In genomic region chr21:7930445-7930844, GRCh38 we compare ENCODE assay signal across 1 cellular context.
TF ChIP-seq lines count a peak whose summit lies in the region.
"Not testable (repeated sequence)": the region's sequence is repeated elsewhere in the genome, so short reads cannot be mapped to it uniquely, and the experiment has no call there.

No MANE protein-coding gene starts in this region.

TF ChIP-seq in HepG2, 621 proteins besides CTCF, POLR2A, EP300 and RAD21 (continued from another document):
- TF ChIP-seq NONO (IDR thresholded peaks at IDR 0.05) (0 out of 2 replicates have a peak, but pooled peaks have one; percentile 45), PHB2 (IDR thresholded peaks at IDR 0.05; ENCODE audit: partially characterized antibody) (peak; percentile 80), ZBTB40 (IDR thresholded peaks at IDR 0.05) (peak; percentile 2; the same call in 1 of the 2 replicates), CREB1 (IDR thresholded peaks at IDR 0.05) (peak; percentile 6; the same call in 1 of the 2 replicates), PLRG1 (conservative IDR thresholded peaks at IDR 0.05) (peak; percentile 86; the same call in 1 of the 2 replicates), FOXK2 (IDR thresholded peaks at IDR 0.05) (peak; percentile 34; the same call in 1 of the 2 replicates), SKI (IDR thresholded peaks at IDR 0.05; ENCODE audit: partially characterized antibody) (peak; percentile 8), FOXA1 (IDR thresholded peaks at IDR 0.05) (peak; percentile 37; the same call in 1 of the 2 replicates), ARNT (IDR thresholded peaks at IDR 0.05) (peak; percentile 46; the same call in 1 of the 2 replicates), NBN (conservative IDR thresholded peaks at IDR 0.05) (peak; percentile 63; the same call in 1 of the 2 replicates)
- not testable (repeated sequence) for TF ChIP-seq NONO (CRISPR knock-in tag; conservative IDR thresholded peaks at IDR 0.05); ZBTB40 (CRISPR knock-in tag; IDR thresholded peaks at IDR 0.05); CREB1 (CRISPR knock-in tag; IDR thresholded peaks at IDR 0.05); FOXA1 (CRISPR knock-in tag; IDR thresholded peaks at IDR 0.05)
